ENCODE assay signal across 8 cellular contexts in the genomic region with DNA sequence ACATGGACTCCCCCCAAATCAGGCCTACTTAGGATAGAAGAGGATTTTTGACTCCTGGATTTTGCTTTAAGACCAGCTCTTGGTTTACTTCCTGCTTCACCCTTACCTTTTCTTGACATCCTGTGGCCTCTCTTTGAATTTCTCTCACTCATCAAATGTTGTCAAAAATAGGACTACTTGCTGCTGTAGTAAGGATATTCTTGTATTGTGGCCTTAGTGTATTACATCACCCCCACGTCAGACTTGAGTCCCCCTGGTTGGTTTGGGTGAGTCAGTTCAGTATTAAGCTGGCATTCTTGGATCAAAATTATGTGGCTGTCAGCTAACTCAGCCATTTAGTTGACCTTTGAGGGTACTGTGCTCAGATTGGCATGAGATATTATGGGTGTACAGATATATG. TPM values are rescaled to one million over a fixed set of nuclear protein-coding genes. Genes with fewer than 3 reads are reported as not detected.
DNase-seq lines count a peak whose midpoint lies in the region; ATAC-seq and TF ChIP-seq lines count a peak whose summit lies in the region.

No MANE protein-coding gene starts in this region.

- H3K9me3 ChIP-seq in DND-41 (ENCODE audit: insufficient read depth, low read length, severe bottlenecking) (no peaks in the 10 kb centered on the region), mesodermal cell (ENCODE audit: control insufficient read depth, low read length) (no peaks in the 10 kb centered on the region)

- no CpG with 5 or more reads among the region's 1 CpG for WGBS in mesodermal cell (ENCODE audit: insufficient coverage in 2 of 2), 2 experiments

- peak overlapping the region; percentile 77 for H3K9ac ChIP-seq in DND-41 (ENCODE audit: low read depth, low read length)

- peaks cover 70% of the 10 kb centered on the region for H3K79me2 ChIP-seq in DND-41 (ENCODE audit: insufficient read depth, low read length)

- peaks cover 58% of the 10 kb centered on the region for H3K4me1 ChIP-seq in DND-41 (ENCODE audit: insufficient read depth, low read length)
- peaks cover 10% of the 10 kb centered on the region for H3K4me1 ChIP-seq in mesodermal cell (ENCODE audit: control insufficient read depth, insufficient read depth, low read length, poor library complexity, severe bottlenecking)

- H3K4me2 ChIP-seq in DND-41 (ENCODE audit: insufficient read depth, low read length), result peak overlapping the region; percentile 87

- no peak overlapping the region for H2AFZ ChIP-seq in DND-41 (ENCODE audit: low read depth, low read length)

- H3K36me3 ChIP-seq in DND-41 (ENCODE audit: insufficient read depth, low read length) (peaks cover 47% of the 10 kb centered on the region), mesodermal cell (ENCODE audit: control insufficient read depth, insufficient read depth, low read length) (peaks cover 34% of the 10 kb centered on the region)

- no peak for TF ChIP-seq RAD21 in Ishikawa (IDR thresholded peaks at IDR 0.05; ENCODE audit: low read depth)

- H3K27ac ChIP-seq in DND-41 (ENCODE audit: low read length), result peak overlapping the region; percentile 91
- no peak overlapping the region for H3K27ac ChIP-seq in mesodermal cell (ENCODE audit: low read depth, low read length, severe bottlenecking)

- H3K27me3 ChIP-seq in DND-41 (ENCODE audit: insufficient read depth, low read length, poor library complexity), result no peaks in the 10 kb centered on the region

- H4K20me1 ChIP-seq in DND-41 (ENCODE audit: insufficient read depth, low read length), result peaks cover 16% of the 10 kb centered on the region; the same call in 1 of the 2 replicates

- DNase-seq in DND-41 (no peak), amniotic epithelial cell (ENCODE audit: low read depth) (peak; percentile 68), NCI-H1105 (lab: John Stamatoyannopoulos, UW) (no peak)
- no peak for DNase-seq in stimulated activated CD4-positive, alpha-beta T cell treated with anti-CD3 and anti-CD28 coated beads, Interleukin-15, amount 100 ng/mL, for 24 hours
- no peak for DNase-seq in stimulated activated CD4-positive, alpha-beta T cell treated with anti-CD3 and anti-CD28 coated beads, Interleukin-2, amount 100 ng/mL, for 24 hours

- H3K4me3 ChIP-seq in DND-41 (ENCODE audit: low read depth in 1 of 2, low read length in 2 of 2) (peak overlapping the region; percentile 51 to 73), mesodermal cell (ENCODE audit: extremely low read depth, insufficient read depth, low read length, poor library complexity, severe bottlenecking) (peak overlapping the region; percentile 71)

- no peak for TF ChIP-seq CTCF in DND-41 (IDR thresholded peaks at IDR 0.05; ENCODE audit: borderline replicate concordance, extremely low read depth, low read length, poor library complexity, severe bottlenecking)

- no peak for ATAC-seq in DND-41 (ENCODE audit: insufficient read depth, low read depth)
- ATAC-seq in HG03571 (IDR thresholded peaks at IDR 0.05; ENCODE audit: unreplicated experiment), result no peak

- no peak for TF ChIP-seq EP300 in Ishikawa (IDR thresholded peaks at IDR 0.05; ENCODE audit: borderline replicate concordance)

TF ChIP-seq in Ishikawa, 13 proteins besides CTCF, POLR2A, EP300 and RAD21:
- TF ChIP-seq CREB1 (IDR thresholded peaks at IDR 0.05; ENCODE audit: low read depth) (peak; percentile 56; the same call in 1 of the 2 replicates), TEAD4 (IDR thresholded peaks at IDR 0.05) (no peak), NFIC (IDR thresholded peaks at IDR 0.05) (no peak), TCF12 (IDR thresholded peaks at IDR 0.05; ENCODE audit: low read depth) (no peak), TAF1 (IDR thresholded peaks at IDR 0.05; ENCODE audit: low read depth) (no peak), EGR1 (IDR thresholded peaks at IDR 0.05) (no peak), YY1 (IDR thresholded peaks at IDR 0.05; ENCODE audit: low read depth) (no peak)
- TF ChIP-seq, protein P1, sequence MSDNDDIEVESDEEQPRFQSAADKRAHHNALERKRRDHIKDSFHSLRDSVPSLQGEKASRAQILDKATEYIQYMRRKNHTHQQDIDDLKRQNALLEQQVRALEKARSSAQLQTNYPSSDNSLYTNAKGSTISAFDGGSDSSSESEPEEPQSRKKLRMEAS (IDR thresholded peaks at IDR 0.05), result no peak

RNA-seq across cellular contexts. Expression of gene TPX2, which starts 1.1 kb away (rescaled TPM):
- polyA plus RNA-seq in mesodermal cell (2013, experiment 1 of 2), result 94.0 TPM
- 110 TPM for polyA plus RNA-seq in mesodermal cell (2013, experiment 2 of 2)

RNA-seq across cellular contexts. Expression of gene BCL2L1, which starts 17.5 kb away (rescaled TPM):
- polyA plus RNA-seq in mesodermal cell (2013, experiment 1 of 2), result 39.7 TPM
- 34.7 TPM for polyA plus RNA-seq in mesodermal cell (2013, experiment 2 of 2)
